ENCODE assay signal across 8 cellular contexts in the genomic region with DNA sequence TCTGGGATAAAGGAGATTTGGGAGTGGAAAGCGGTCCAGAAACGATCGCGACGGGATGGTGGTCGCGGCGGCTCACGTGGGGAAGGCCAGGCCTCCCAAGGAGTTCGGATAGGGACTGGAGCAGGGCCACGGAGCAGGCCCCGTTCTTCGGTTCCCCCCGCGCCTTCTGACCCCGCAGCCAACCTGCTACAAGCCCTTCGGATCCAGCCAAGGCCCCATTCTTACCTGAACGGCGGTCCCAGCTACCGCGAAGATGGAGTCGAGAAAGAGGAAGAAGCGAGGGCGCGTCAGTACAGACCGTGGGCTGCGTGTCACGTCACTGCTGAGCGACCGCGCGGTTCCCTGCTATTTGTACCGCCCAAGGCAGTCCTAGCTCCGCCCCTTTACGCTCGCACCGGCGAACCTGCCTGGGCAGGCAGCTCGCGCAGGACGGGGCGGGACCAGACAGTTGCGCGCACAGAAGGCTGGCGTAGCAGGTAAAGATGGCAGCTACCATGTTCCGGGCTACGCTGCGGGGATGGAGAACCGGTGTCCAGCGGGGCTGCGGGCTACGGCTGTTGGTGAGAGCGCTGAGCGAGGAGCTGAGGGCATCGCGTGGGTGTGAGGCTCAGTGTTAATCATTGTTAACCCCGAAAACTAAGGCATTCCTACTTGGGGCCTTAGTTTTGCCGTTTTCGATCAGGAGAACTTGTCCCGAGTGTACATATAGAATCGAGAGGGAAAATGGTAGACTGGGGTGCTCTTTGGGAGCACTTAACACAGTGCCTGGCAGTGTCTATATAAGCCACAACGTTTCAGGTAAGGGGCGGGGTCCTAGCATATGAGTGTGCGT. TPM values are rescaled to one million over a fixed set of nuclear protein-coding genes. Genes with fewer than 3 reads are reported as not detected.
DNase-seq lines count a peak whose midpoint lies in the region; ATAC-seq and TF ChIP-seq lines count a peak whose summit lies in the region.

Gene FAU (minus strand): TSS at position 270 of the 832 bp plus-strand sequence. CDS start 321 bp downstream, outside the sequence.
Gene MRPL49 (plus strand): TSS at position 457 of the 832 bp plus-strand sequence. CDS start 26 bp downstream, at position 483.

- TF ChIP-seq POLR2A in GM19099 (IDR thresholded peaks at IDR 0.05; ENCODE audit: extremely low read depth, insufficient read length, low read depth): peak; percentile 93

- TF ChIP-seq CTCF in chondrocyte (IDR thresholded peaks at IDR 0.05): no peak

- H3K36me3 Mint-ChIP-seq in chondrocyte (ENCODE audit: low read depth): peaks cover 13% of the 10 kb centered on the region

- H3K27ac Mint-ChIP-seq in chondrocyte (ENCODE audit: unreplicated experiment): peak within 1 kb of the TSS; percentile 96

- no peaks in the 10 kb centered on the region for H3K9me3 Mint-ChIP-seq in chondrocyte (ENCODE audit: low read depth)

- peak; percentile 71 for ATAC-seq in HG03432 (IDR thresholded peaks at IDR 0.05; ENCODE audit: unreplicated experiment)

- H3K4me1 Mint-ChIP-seq in chondrocyte (ENCODE audit: low read depth): peaks cover 36% of the 10 kb centered on the region

- peak within 1 kb of the TSS; percentile 98 for H3K4me3 Mint-ChIP-seq in chondrocyte (ENCODE audit: unreplicated experiment)

- DNase-seq in AG20443 (ENCODE audit: low spot score): peak; percentile 97
- peak; percentile 98 for DNase-seq in NCI-H510A treated with DMSO at 0.1 percent for 48 hours (lab: John Stamatoyannopoulos, UW)
- DNase-seq in activated CD4-positive, alpha-beta T cell treated with anti-CD3 and anti-CD28 coated beads for 24 hours (ENCODE audit: low read depth in 2 of 2): peak; percentile 97 to 99
- DNase-seq in chondrocyte (ENCODE audit: low spot score): peak; percentile 99
- peak; percentile 97 for DNase-seq in kidney glomerular epithelial cell (lab: John Stamatoyannopoulos, UW)
- DNase-seq in stimulated activated CD4-positive, alpha-beta T cell treated with anti-CD3 and anti-CD28 coated beads, Interleukin-1b, Interleukin-23, amount 100 ng/mL, for 1 hour (ENCODE audit: low read depth in 2 of 2): peak; percentile 96 to 97

- no peaks in the 10 kb centered on the region for H3K27me3 Mint-ChIP-seq in chondrocyte (ENCODE audit: low read depth)

RNA-seq across cellular contexts. Expression of gene FAU, which starts in this region (rescaled TPM):
- total RNA-seq in chondrocyte: 506 to 669 TPM (median 519 TPM) in 3 replicates

RNA-seq across cellular contexts. Expression of gene MRPL49, which starts in this region (rescaled TPM):
- total RNA-seq in chondrocyte: 37.2 to 43.2 TPM (median 40.5 TPM) in 3 replicates

Comparison
In these comparisons a context has a peak if more than half of its experiments do, and no peak if none do; other contexts are left out.
1. Peak in every context shown above with its lines: DNase-seq and ATAC-seq.